In the genomic region with DNA sequence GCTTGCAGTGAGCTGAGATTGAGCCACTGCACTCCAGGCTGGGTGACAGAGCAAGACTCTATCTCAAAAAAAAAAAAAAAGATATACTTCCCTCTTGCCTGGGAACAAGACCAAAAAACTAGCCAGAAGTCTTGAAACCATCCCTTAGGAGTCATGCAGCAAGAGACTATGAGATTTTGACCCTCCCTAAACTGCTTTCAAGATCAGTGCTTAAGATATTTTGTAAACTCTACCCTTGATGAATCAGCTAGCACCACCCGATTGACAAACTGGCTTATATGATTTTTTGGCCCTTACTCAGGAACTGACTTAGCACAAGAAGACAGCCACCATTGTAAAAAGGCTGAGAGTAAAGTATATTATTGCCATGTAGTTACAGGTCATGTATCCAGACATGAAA, we compare ENCODE assay signal across 29 cellular contexts. TPM values are rescaled to one million over a fixed set of nuclear protein-coding genes. Genes with fewer than 3 reads are reported as not detected.
DNase-seq lines count a peak whose midpoint lies in the region; ATAC-seq and TF ChIP-seq lines count a peak whose summit lies in the region.
"Had no signal": no experiment of that assay in that cellular context is flagged by ENCODE, and none has a peak within 500 bp of the region (broad histone marks: within the 10 kb centered on the region; RNA-seq: fewer than 3 reads in every experiment).

No MANE protein-coding gene starts in this region.

- WGBS in stomach, 5 donors: 29 to 54% (median 46%) methylated on average over 1 of the region's 1 CpG
- 74 to 81% (median 78%) methylated on average over 1 of the region's 1 CpG for WGBS in ovary, 3 donors

- no peak for ATAC-seq in activated T-cell treated with anti-CD3 and anti-CD28 coated beads, Interleukin-2, amount 50 U/mL, for 4 hours
- ATAC-seq: activated CD4-positive, CD25-positive, alpha-beta regulatory T cell treated with anti-CD3 and anti-CD28 coated beads, Interleukin-2, amount 50 U/mL, for 24 hours; activated CD8-positive, alpha-beta T cell treated with anti-CD3 and anti-CD28 coated beads, Interleukin-2, amount 10 ng/mL, durations not matched to agents 7 days and 5 days; heart left ventricle had no signal

- no peak for TF ChIP-seq POLR2A in stomach (IDR thresholded peaks at IDR 0.05)
- no peak for TF ChIP-seq POLR2A in ovary (IDR thresholded peaks at IDR 0.05)

- intact Hi-C loops in stomach (cut with DNase I; ENCODE audit: low total_unique reads) (no loop called here), ovary (cut with DNase I) (no loop called here)

- peaks cover 3% of the 10 kb centered on the region for H3K9me3 Mint-ChIP-seq in activated T-cell treated with anti-CD3 and anti-CD28 coated beads, Interleukin-2, amount 50 U/mL, for 4 hours

- no peak for TF ChIP-seq EP300 in stomach (IDR thresholded peaks at IDR 0.05)
- no peak for TF ChIP-seq EP300 in ovary (IDR thresholded peaks at IDR 0.05)

- H3K4me1 Mint-ChIP-seq in activated T-cell treated with anti-CD3 and anti-CD28 coated beads, Interleukin-2, amount 50 U/mL, for 4 hours (ENCODE audit: low read depth): no peaks in the 10 kb centered on the region
- H3K4me1 Mint-ChIP-seq: brain; CD4-positive, CD25-positive, alpha-beta regulatory T cell; memory B cell had no signal

- H3K4me3 ChIP-seq in adipocyte (ENCODE audit: low read length) (peak overlapping the region; percentile 52), fibroblast of the aortic adventitia (ENCODE audit: low read depth, low read length) (no peak overlapping the region), stomach (no peak overlapping the region), ovary (no peak overlapping the region)
- H3K4me3 ChIP-seq: adrenal gland, heart left ventricle, transverse colon had no signal

- H3K9me3 ChIP-seq in adipocyte (ENCODE audit: control insufficient read depth, low read length) (peaks cover 4% of the 10 kb centered on the region), stomach (peaks cover 0 to 14% (median 5%) of the 10 kb centered on the region in 4 donors), ovary (no peaks in the 10 kb centered on the region)
- H3K9me3 ChIP-seq: adrenal gland had no signal

- no peaks in the 10 kb centered on the region for H3K27me3 ChIP-seq in adipocyte (replicated peaks; ENCODE audit: control insufficient read depth, insufficient read depth, low read length)
- H3K27me3 ChIP-seq in stomach: no peaks in the 10 kb centered on the region
- no peaks in the 10 kb centered on the region for H3K27me3 ChIP-seq in ovary
- H3K27me3 ChIP-seq: adrenal gland, heart left ventricle, transverse colon had no signal

- H3K4me3 Mint-ChIP-seq in activated T-cell treated with anti-CD3 and anti-CD28 coated beads, Interleukin-2, amount 50 U/mL, for 4 hours: no peak overlapping the region
- H3K4me3 Mint-ChIP-seq: activated CD8-positive, alpha-beta T cell treated with anti-CD3 and anti-CD28 coated beads, Interleukin-2, amount 10 ng/mL, durations not matched to agents 7 days and 5 days; brain; CD4-positive, CD25-positive, alpha-beta regulatory T cell; memory B cell had no signal

- H3K36me3 Mint-ChIP-seq in activated T-cell treated with anti-CD3 and anti-CD28 coated beads, Interleukin-2, amount 50 U/mL, for 4 hours (ENCODE audit: insufficient read depth): no peaks in the 10 kb centered on the region
- H3K36me3 Mint-ChIP-seq: brain; CD4-positive, CD25-positive, alpha-beta regulatory T cell; memory B cell had no signal

- peaks cover 20% of the 10 kb centered on the region for H3K4me1 ChIP-seq in adipocyte (ENCODE audit: control insufficient read depth, insufficient read depth, low read length)
- H3K4me1 ChIP-seq in stomach: no peaks in the 10 kb centered on the region
- H3K4me1 ChIP-seq in ovary (ENCODE audit: insufficient read depth): no peaks in the 10 kb centered on the region
- H3K4me1 ChIP-seq: adrenal gland, heart left ventricle, transverse colon had no signal

- peak overlapping the region in 3 of 5 donors; percentile 46 to 61 (median 52) for H3K27ac ChIP-seq in stomach
- no peak overlapping the region for H3K27ac ChIP-seq in ovary
- H3K27ac ChIP-seq: adrenal gland, heart left ventricle, transverse colon had no signal

- TF ChIP-seq CTCF in fibroblast of the aortic adventitia (IDR thresholded peaks at IDR 0.05; ENCODE audit: insufficient read depth, low read length): no peak
- TF ChIP-seq CTCF in stomach (IDR thresholded peaks at IDR 0.05): no peak
- no peak for TF ChIP-seq CTCF in ovary (IDR thresholded peaks at IDR 0.05)

- DNase-seq in HT-29 (ENCODE audit: low spot score) (peak; percentile 61), adipocyte (ENCODE audit: low read depth) (peak; percentile 9), fibroblast of the aortic adventitia (ENCODE audit: low read depth) (peak; percentile 67), stomach (no peak), RPMI8226 (no peak), T-helper 1 cell (no peak), ovary (no peak)
- no peak for DNase-seq in activated T-cell treated with anti-CD3 and anti-CD28 coated beads, Interleukin-2, amount 50 U/mL, for 4 hours
- DNase-seq: activated CD8-positive, alpha-beta T cell treated with anti-CD3 and anti-CD28 coated beads, Interleukin-2, amount 10 ng/mL, durations not matched to agents 7 days and 5 days; activated gamma-delta T cell; activated T-cell treated with anti-CD3 and anti-CD28 coated beads for 4 hours; adrenal gland; CD4-positive, CD25-positive, alpha-beta regulatory T cell; effector memory CD4-positive, alpha-beta T cell; EL; foreskin fibroblast; H7; heart left ventricle; NCI-H1048; NCI-H187 treated with DMSO at 0.1 percent for 48 hours; NCI-H2227 treated with DMSO at 0.1 percent for 48 hours; NCI-H748 treated with DMSO at 0.1 percent for 48 hours; Right ventricle myocardium superior; stimulated activated naive CD4-positive, alpha-beta T cell treated with Interleukin-2 at 50 U/mL for 16 hours; transverse colon had no signal

- H3K36me3 ChIP-seq in adipocyte (ENCODE audit: control insufficient read depth, insufficient read depth, low read length, severe bottlenecking) (no peaks in the 10 kb centered on the region), stomach (no peaks in the 10 kb centered on the region), ovary (no peaks in the 10 kb centered on the region)
- H3K36me3 ChIP-seq: adrenal gland, heart left ventricle, transverse colon had no signal

- H3K9ac ChIP-seq in adipocyte (ENCODE audit: low read length): peak overlapping the region; percentile 84

- H3K27me3 Mint-ChIP-seq in activated T-cell treated with anti-CD3 and anti-CD28 coated beads, Interleukin-2, amount 50 U/mL, for 4 hours (ENCODE audit: low read depth): peaks cover 5% of the 10 kb centered on the region
- H3K27me3 Mint-ChIP-seq: brain had no signal

RNA-seq across cellular contexts. Expression of gene SULT1C3, which starts 3.8 kb away (rescaled TPM):
- total RNA-seq in HT-29 (2014; rRNA removed; shearing (Covaris generic)): 0.94 TPM in 1 of 2 replicates, not detected in the other
- total RNA-seq in fibroblast of the aortic adventitia (ENCODE audit: low replicate concordance) (not detected in 2 replicates), stomach (under 1 TPM in 1 of 5 donors, not detected in 4; 0.73 TPM), ovary (not detected)
- polyA plus RNA-seq in stomach (1 to 10 TPM in 1 of 3 donors, not detected in 2; 2.1 TPM), ovary (not detected)
- total RNA-seq in activated T-cell treated with anti-CD3 and anti-CD28 coated beads, Interleukin-2, amount 50 U/mL, for 4 hours: not detected
- total RNA-seq: activated CD8-positive, alpha-beta T cell treated with anti-CD3 and anti-CD28 coated beads, Interleukin-2, amount 10 ng/mL, durations not matched to agents 7 days and 5 days; adrenal gland; CD4-positive, CD25-positive, alpha-beta regulatory T cell; H7; heart left ventricle; omental fat pad; Right ventricle myocardium superior; transverse colon had no signal
- polyA plus RNA-seq: adrenal gland; CD4-positive, CD25-positive, alpha-beta regulatory T cell; heart left ventricle had no signal

RNA-seq across cellular contexts. Expression of gene SULT1C2, which starts 45.1 kb away (rescaled TPM):
- not detected in 2 replicates for total RNA-seq in HT-29 (2014; rRNA removed; shearing (Covaris generic))
- 0.27 and 2.6 TPM in 2 replicates for total RNA-seq in fibroblast of the aortic adventitia (ENCODE audit: low replicate concordance)
- total RNA-seq in stomach: 100 to 1,000 TPM in 3 of 5 donors, 10 to 100 TPM in 1, 1 to 10 TPM in 1; 1.4 to 259 (median 176) TPM
- polyA plus RNA-seq in stomach: 10 to 100 TPM; 13.8 to 64.6 (median 15.9) TPM
- total RNA-seq in activated T-cell treated with anti-CD3 and anti-CD28 coated beads, Interleukin-2, amount 50 U/mL, for 4 hours: not detected
- total RNA-seq in ovary: 1 to 10 TPM in 1 of 7 donors, under 1 TPM in 6; under 0.01 to 3.2 (median 0.40) TPM
- polyA plus RNA-seq in ovary: 1 to 10 TPM in 1 of 2 donors, under 1 TPM in 1; 0.06 to 1.9 TPM
- total RNA-seq: activated CD8-positive, alpha-beta T cell treated with anti-CD3 and anti-CD28 coated beads, Interleukin-2, amount 10 ng/mL, durations not matched to agents 7 days and 5 days; CD4-positive, CD25-positive, alpha-beta regulatory T cell; transverse colon had no signal
- polyA plus RNA-seq: CD4-positive, CD25-positive, alpha-beta regulatory T cell had no signal

Comparison
In these comparisons a context has a peak if more than half of its experiments do, and no peak if none do; other contexts are left out.
1. DNase-seq: peak in HT-29 (single experiment), adipocyte (single experiment) and fibroblast of the aortic adventitia (single experiment); none in stomach (single experiment), activated T-cell treated with anti-CD3 and anti-CD28 coated beads, Interleukin-2, amount 50 U/mL, for 4 hours (single experiment), RPMI8226 (single experiment), T-helper 1 cell (0 of 5) and ovary (0 of 5).
2. H3K27ac ChIP-seq: peak in stomach (3 of 5); none in ovary (0 of 2).